ENCODE assay signal across 1 cellular context in genomic region chr7:17772581-17773288, GRCh38.
TF ChIP-seq lines count a peak whose summit lies in the region.

No MANE protein-coding gene starts in this region.

TF ChIP-seq in GM23338, 12 proteins besides CTCF, POLR2A, EP300 and RAD21 (continued from another document):
- TF ChIP-seq, protein P1, sequence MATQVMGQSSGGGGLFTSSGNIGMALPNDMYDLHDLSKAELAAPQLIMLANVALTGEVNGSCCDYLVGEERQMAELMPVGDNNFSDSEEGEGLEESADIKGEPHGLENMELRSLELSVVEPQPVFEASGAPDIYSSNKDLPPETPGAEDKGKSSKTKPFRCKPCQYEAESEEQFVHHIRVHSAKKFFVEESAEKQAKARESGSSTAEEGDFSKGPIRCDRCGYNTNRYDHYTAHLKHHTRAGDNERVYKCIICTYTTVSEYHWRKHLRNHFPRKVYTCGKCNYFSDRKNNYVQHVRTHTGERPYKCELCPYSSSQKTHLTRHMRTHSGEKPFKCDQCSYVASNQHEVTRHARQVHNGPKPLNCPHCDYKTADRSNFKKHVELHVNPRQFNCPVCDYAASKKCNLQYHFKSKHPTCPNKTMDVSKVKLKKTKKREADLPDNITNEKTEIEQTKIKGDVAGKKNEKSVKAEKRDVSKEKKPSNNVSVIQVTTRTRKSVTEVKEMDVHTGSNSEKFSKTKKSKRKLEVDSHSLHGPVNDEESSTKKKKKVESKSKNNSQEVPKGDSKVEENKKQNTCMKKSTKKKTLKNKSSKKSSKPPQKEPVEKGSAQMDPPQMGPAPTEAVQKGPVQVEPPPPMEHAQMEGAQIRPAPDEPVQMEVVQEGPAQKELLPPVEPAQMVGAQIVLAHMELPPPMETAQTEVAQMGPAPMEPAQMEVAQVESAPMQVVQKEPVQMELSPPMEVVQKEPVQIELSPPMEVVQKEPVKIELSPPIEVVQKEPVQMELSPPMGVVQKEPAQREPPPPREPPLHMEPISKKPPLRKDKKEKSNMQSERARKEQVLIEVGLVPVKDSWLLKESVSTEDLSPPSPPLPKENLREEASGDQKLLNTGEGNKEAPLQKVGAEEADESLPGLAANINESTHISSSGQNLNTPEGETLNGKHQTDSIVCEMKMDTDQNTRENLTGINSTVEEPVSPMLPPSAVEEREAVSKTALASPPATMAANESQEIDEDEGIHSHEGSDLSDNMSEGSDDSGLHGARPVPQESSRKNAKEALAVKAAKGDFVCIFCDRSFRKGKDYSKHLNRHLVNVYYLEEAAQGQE (IDR thresholded peaks at IDR 0.05; ENCODE audit: unreplicated experiment): no peak
- no peak for TF ChIP-seq JUNB (IDR thresholded peaks at IDR 0.05; ENCODE audit: unreplicated experiment)
- TF ChIP-seq ZNF331 (CRISPR knock-in tag; IDR thresholded peaks at IDR 0.05; ENCODE audit: low read depth): no peak
- TF ChIP-seq, protein P2, sequence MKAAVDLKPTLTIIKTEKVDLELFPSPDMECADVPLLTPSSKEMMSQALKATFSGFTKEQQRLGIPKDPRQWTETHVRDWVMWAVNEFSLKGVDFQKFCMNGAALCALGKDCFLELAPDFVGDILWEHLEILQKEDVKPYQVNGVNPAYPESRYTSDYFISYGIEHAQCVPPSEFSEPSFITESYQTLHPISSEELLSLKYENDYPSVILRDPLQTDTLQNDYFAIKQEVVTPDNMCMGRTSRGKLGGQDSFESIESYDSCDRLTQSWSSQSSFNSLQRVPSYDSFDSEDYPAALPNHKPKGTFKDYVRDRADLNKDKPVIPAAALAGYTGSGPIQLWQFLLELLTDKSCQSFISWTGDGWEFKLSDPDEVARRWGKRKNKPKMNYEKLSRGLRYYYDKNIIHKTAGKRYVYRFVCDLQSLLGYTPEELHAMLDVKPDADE (IDR thresholded peaks at IDR 0.05): no peak
- no peak for TF ChIP-seq NANOG (IDR thresholded peaks at IDR 0.05; ENCODE audit: borderline replicate concordance)
- no peak for TF ChIP-seq POLR2AphosphoS5 (IDR thresholded peaks at IDR 0.05; ENCODE audit: low read depth)
